In genomic region chr3:101573449-101574387, GRCh38 we compare ENCODE assay signal across 1 cellular context.
TF ChIP-seq lines count a peak whose summit lies in the region.

PCNP (plus strand) TSS chr3:101574180; CDS start chr3:101574216, 36 bp downstream.

TF ChIP-seq in K562, 482 proteins besides CTCF, POLR2A, EP300 and RAD21 (continued from another document and continues in another):
- 0 out of 2 replicates have a peak, but pooled peaks have one; percentile 20 for TF ChIP-seq GMEB1 (CRISPR knock-in tag; IDR thresholded peaks at IDR 0.05)
- TF ChIP-seq ETV5 (CRISPR knock-in tag; IDR thresholded peaks at IDR 0.05; ENCODE audit: low read depth), result peak; percentile 69; the same call in 1 of the 2 replicates
- TF ChIP-seq ZNF277 (CRISPR knock-in tag; IDR thresholded peaks at IDR 0.05; ENCODE audit: borderline replicate concordance), result no peak
- TF ChIP-seq LCOR (CRISPR knock-in tag; IDR thresholded peaks at IDR 0.05), result peak; percentile 96
- peak; percentile 80 for TF ChIP-seq MTA1 (IDR thresholded peaks at IDR 0.05; ENCODE audit: borderline replicate concordance)
- TF ChIP-seq E2F6 (IDR thresholded peaks at IDR 0.05; ENCODE audit: borderline replicate concordance in 1 of 2, extremely low read depth in 1 of 2, insufficient read depth in 1 of 2, insufficient read length in 1 of 2, low read depth in 1 of 2, low read length in 1 of 2, poor library complexity in 1 of 2, severe bottlenecking in 1 of 2), result peak; percentile 12 to 42
- TF ChIP-seq GABPB1 (CRISPR knock-in tag; IDR thresholded peaks at IDR 0.05), result peak; percentile 92
- no peak; the same call in 1 of the 2 replicates for TF ChIP-seq KLF6 (CRISPR knock-in tag; IDR thresholded peaks at IDR 0.05; ENCODE audit: borderline replicate concordance)
- peak; percentile 96 for TF ChIP-seq ZBTB40 (IDR thresholded peaks at IDR 0.05)
- no peak for TF ChIP-seq ZBTB40 (CRISPR knock-in tag; IDR thresholded peaks at IDR 0.05)
- TF ChIP-seq MNT (conservative IDR thresholded peaks at IDR 0.05), result peak; percentile 97 to 99
- peak; percentile 55; the same call in 1 of the 2 replicates for TF ChIP-seq ATF6 (CRISPR knock-in tag; IDR thresholded peaks at IDR 0.05)
- TF ChIP-seq HMGN3 (IDR thresholded peaks at IDR 0.05; ENCODE audit: borderline replicate concordance, extremely low read depth, insufficient read length, low read depth, low read length), result peak; percentile 9
- TF ChIP-seq KDM1A (IDR thresholded peaks at IDR 0.05), result 0 out of 4 replicates have a peak, but pooled peaks of 1 of the 2 experiments have one; percentile 15
- peak; percentile 89 for TF ChIP-seq ELF1 (tag; IDR thresholded peaks at IDR 0.05)
- peak; percentile 77; the same call in 1 of the 2 replicates for TF ChIP-seq POLR2H (tag; IDR thresholded peaks at IDR 0.05; ENCODE audit: low read depth)
- TF ChIP-seq SMAD4 (CRISPR knock-in tag; conservative IDR thresholded peaks at IDR 0.05), result 0 out of 2 replicates have a peak, but pooled peaks have one; percentile 53
- peak; percentile 96 for TF ChIP-seq GTF2E2 (tag; IDR thresholded peaks at IDR 0.05)
- TF ChIP-seq MAFK (IDR thresholded peaks at IDR 0.05; ENCODE audit: low read length), result peak; percentile 87
- 0 out of 2 replicates have a peak, but pooled peaks have one; percentile 21 for TF ChIP-seq CEBPG (CRISPR knock-in tag; IDR thresholded peaks at IDR 0.05)
- no peak for TF ChIP-seq CEBPG (tag; conservative IDR thresholded peaks at IDR 0.05 in 1 of 2, IDR thresholded peaks at IDR 0.05 in 1 of 2)
- no peak for TF ChIP-seq FUS (optimal IDR thresholded peaks at IDR 0.05; ENCODE audit: low read depth, low read length)
- peak; percentile 55 for TF ChIP-seq KDM5B (IDR thresholded peaks at IDR 0.05; ENCODE audit: insufficient replicate concordance, low read depth, low read length)
- TF ChIP-seq STAT5A (IDR thresholded peaks at IDR 0.05; ENCODE audit: borderline replicate concordance, low read length), result no peak; the same call in 1 of the 2 replicates
- TF ChIP-seq SIN3A (IDR thresholded peaks at IDR 0.05; ENCODE audit: borderline replicate concordance in 2 of 2, control insufficient read depth in 1 of 2, low read depth in 2 of 2, low read length in 2 of 2), result peak; percentile 77 to 84; a peak in 3 of 4 replicates
- TF ChIP-seq TOE1 (IDR thresholded peaks at IDR 0.05; ENCODE audit: borderline replicate concordance), result peak; percentile 36; the same call in 1 of the 2 replicates
- TF ChIP-seq TOE1 (CRISPR knock-in tag; IDR thresholded peaks at IDR 0.05; ENCODE audit: borderline replicate concordance, low read depth), result no peak
- no peak for TF ChIP-seq ZNF232 (CRISPR knock-in tag; IDR thresholded peaks at IDR 0.05)
- peak; percentile 89 for TF ChIP-seq SP2 (IDR thresholded peaks at IDR 0.05; ENCODE audit: extremely low read depth, low read depth, low read length, poor library complexity, severe bottlenecking)
- peak; percentile 88 for TF ChIP-seq E2F8 (IDR thresholded peaks at IDR 0.05; ENCODE audit: low read depth, partially characterized antibody)
- TF ChIP-seq SRSF7 (optimal IDR thresholded peaks at IDR 0.05; ENCODE audit: low read depth, low read length), result no peak
- TF ChIP-seq JUND (IDR thresholded peaks at IDR 0.05; ENCODE audit: borderline replicate concordance, low read depth, low read length), result peak; percentile 80
- peak; percentile 94; the same call in 2 of the 3 replicates for TF ChIP-seq JUND (tag; IDR thresholded peaks at IDR 0.05; ENCODE audit: borderline replicate concordance, low read depth, low read length)
